ENCODE assay signal across 1 cellular context in the genomic region with DNA sequence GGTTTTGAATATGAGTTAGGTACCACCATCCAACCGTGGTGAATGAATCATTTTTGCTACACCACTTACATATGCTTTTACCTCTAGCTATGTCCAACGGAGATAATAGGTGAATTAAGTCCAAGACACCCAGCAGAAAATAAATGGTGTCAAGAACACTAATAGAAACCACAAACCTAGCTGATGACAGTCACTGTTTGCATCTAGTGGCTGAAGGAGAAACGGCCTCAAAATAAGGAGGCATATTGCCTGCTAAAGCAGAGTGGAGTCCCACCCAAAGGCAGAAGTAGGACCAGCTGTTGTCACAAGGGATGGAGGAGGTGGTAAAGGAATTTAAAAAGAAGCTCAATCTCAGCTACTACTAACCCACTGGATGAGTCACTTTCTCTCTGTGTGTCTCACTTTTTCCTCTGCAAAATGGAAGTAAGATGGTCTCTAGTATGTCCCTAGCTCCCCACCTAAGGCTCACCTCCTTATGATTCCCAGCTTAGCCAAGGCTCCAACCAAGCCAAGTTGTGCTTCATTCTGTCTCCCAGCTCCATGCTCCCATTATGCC.
TF ChIP-seq lines count a peak whose summit lies in the region.

No MANE protein-coding gene starts in this region.

TF ChIP-seq in IMR-90, 13 proteins besides CTCF, POLR2A, EP300 and RAD21:
- TF ChIP-seq USF2 (IDR thresholded peaks at IDR 0.05; ENCODE audit: low read depth, low read length) (no peak), RFX5 (IDR thresholded peaks at IDR 0.05; ENCODE audit: low read depth, low read length) (no peak), MAFK (IDR thresholded peaks at IDR 0.05; ENCODE audit: low read depth, low read length) (no peak), MAZ (IDR thresholded peaks at IDR 0.05; ENCODE audit: borderline replicate concordance, low read depth, low read length) (no peak), ELK1 (IDR thresholded peaks at IDR 0.05; ENCODE audit: borderline replicate concordance, low read depth, low read length) (no peak), FOS (IDR thresholded peaks at IDR 0.05; ENCODE audit: low read depth, low read length) (no peak), MXI1 (IDR thresholded peaks at IDR 0.05; ENCODE audit: borderline replicate concordance, low read depth, low read length) (no peak), CHD1 (IDR thresholded peaks at IDR 0.05; ENCODE audit: low read depth, low read length) (no peak), NFE2L2 (IDR thresholded peaks at IDR 0.05; ENCODE audit: low read depth, low read length) (no peak), SMC3 (IDR thresholded peaks at IDR 0.05; ENCODE audit: low read depth, low read length) (no peak), BHLHE40 (IDR thresholded peaks at IDR 0.05; ENCODE audit: low read depth, low read length) (no peak), RCOR1 (IDR thresholded peaks at IDR 0.05; ENCODE audit: insufficient replicate concordance, low read length) (no peak)
